ENCODE assay signal across 24 cellular contexts in genomic region chr6:97021194-97021593, GRCh38.
"Had no signal": no experiment of that assay in that cellular context is flagged by ENCODE, and none has a peak within 500 bp of the region (broad histone marks: within the 10 kb centered on the region; RNA-seq: fewer than 3 reads in every experiment).

No MANE protein-coding gene starts in this region.

- ATAC-seq: activated CD8-positive, alpha-beta T cell treated with anti-CD3 and anti-CD28 coated beads, Interleukin-2, amount 10 ng/mL, durations not matched to agents 7 days and 5 days; Panc1 had no signal

- H3K4me3 ChIP-seq: ascending aorta, SJCRH30, SK-N-MC had no signal

- H3K27ac ChIP-seq: ascending aorta, SJCRH30, SK-N-MC had no signal

- DNase-seq: activated CD4-positive, alpha-beta T cell treated with anti-CD3 and anti-CD28 coated beads, Interleukin-2, amount 10 ng/mL, durations not matched to agents 24 days and 14 days; activated CD4-positive, alpha-beta T cell treated with anti-CD3 and anti-CD28 coated beads, Interleukin-2, amount 50 U/mL, for 4 hours; activated CD8-positive, alpha-beta T cell treated with anti-CD3 and anti-CD28 coated beads, Interleukin-2, amount 10 ng/mL, durations not matched to agents 7 days and 5 days; activated gamma-delta T cell; activated naive CD4-positive, alpha-beta T cell treated with Interleukin-2 at 50 U/mL for 16 hours; activated naive CD8-positive, alpha-beta T cell treated with anti-CD3 and anti-CD28 coated beads, Interleukin-2, amount 10 ng/mL, durations not matched to agents 7 days and 5 days; activated T-cell treated with anti-CD3 and anti-CD28 coated beads, Interleukin-2, amount 50 U/mL, for 24 hours; amygdala; NCI-H1092 treated with DMSO at 0.1 percent for 48 hours; NCI-H1417; NCI-H146; NCI-H187; NCI-H2081; NCI-H226; NCI-H446 treated with DMSO at 0.1 percent for 48 hours; NCI-H524; NCI-H69; NCI-H82; SHP77; SJCRH30; T1000 had no signal

- H3K27me3 ChIP-seq: ascending aorta, SJCRH30 had no signal
